In genomic region chr4:8198906-8199593, GRCh38 we compare ENCODE assay signal across 8 cellular contexts. TPM values are rescaled to one million over a fixed set of nuclear protein-coding genes. Genes with fewer than 3 reads are reported as not detected.
DNase-seq lines count a peak whose midpoint lies in the region; ATAC-seq and TF ChIP-seq lines count a peak whose summit lies in the region.

TSS of gene SH3TC1 (plus strand) at chr4:8199290. CDS start at chr4:8205195, 5,905 bp downstream.

- H3K36me3 ChIP-seq in body of pancreas (replicated peaks in 1 of 2; ENCODE audit: insufficient read depth in 1 of 2, low read depth in 2 of 2), result no peaks in the 10 kb centered on the region
- no peaks in the 10 kb centered on the region for H3K36me3 ChIP-seq in skeletal muscle tissue (ENCODE audit: control insufficient read depth in 3 of 3, insufficient read depth in 3 of 3, low read length in 3 of 3)

- intact Hi-C loops in body of pancreas (cut with DNase I), result no loop called here

- TF ChIP-seq POLR2A in body of pancreas (IDR thresholded peaks at IDR 0.05), result peak; percentile 92 to 96 (median 94)

- H3K27me3 Mint-ChIP-seq in T-helper 2 cell treated with Interferon-gamma antibody and Interleukin-4, amounts not matched to agents 5 μg/mL and 100 μg/mL, for 36 hours (ENCODE audit: low read depth), result no peaks in the 10 kb centered on the region

- H3K27ac Mint-ChIP-seq in T-helper 2 cell treated with Interferon-gamma antibody and Interleukin-4, amounts not matched to agents 5 μg/mL and 100 μg/mL, for 36 hours, result peak within 1 kb of the TSS; percentile 92

- H3K4me3 Mint-ChIP-seq in T-helper 2 cell treated with Interferon-gamma antibody and Interleukin-4, amounts not matched to agents 5 μg/mL and 100 μg/mL, for 36 hours, result peak within 1 kb of the TSS; percentile 94

- 2 to 8% methylated on average over 6 to 32 of the region's 32 CpGs for WGBS in body of pancreas, 2 donors

- no peaks in the 10 kb centered on the region for H3K9me3 ChIP-seq in body of pancreas
- no peaks in the 10 kb centered on the region for H3K9me3 ChIP-seq in skeletal muscle tissue (ENCODE audit: control insufficient read depth in 3 of 3, low read length in 3 of 3)

- H3K4me3 ChIP-seq in body of pancreas (peak within 1 kb of the TSS; percentile 10 to 38), skeletal muscle tissue (ENCODE audit: low read length in 3 of 3) (peak within 1 kb of the TSS; percentile 58 to 75 (median 66))

- peak in 1 of 7 experiments; percentile 17 for TF ChIP-seq CTCF in body of pancreas (IDR thresholded peaks at IDR 0.05)

- H3K9me3 Mint-ChIP-seq in T-helper 2 cell treated with Interferon-gamma antibody and Interleukin-4, amounts not matched to agents 5 μg/mL and 100 μg/mL, for 36 hours, result no peaks in the 10 kb centered on the region

- no peak for TF ChIP-seq EP300 in Ishikawa (IDR thresholded peaks at IDR 0.05; ENCODE audit: borderline replicate concordance)

- H3K27ac ChIP-seq in body of pancreas (peak within 1 kb of the TSS; percentile 87 to 98 (median 90)), skeletal muscle tissue (ENCODE audit: low read depth, low read length) (peak within 1 kb of the TSS; percentile 77)

- peaks cover 63% of the 10 kb centered on the region for H3K4me1 ChIP-seq in body of pancreas
- peaks cover 45 to 54% (median 53%) of the 10 kb centered on the region in 3 donors for H3K4me1 ChIP-seq in skeletal muscle tissue (ENCODE audit: control insufficient read depth in 3 of 3, insufficient read depth in 3 of 3, low read length in 3 of 3)

- peak; percentile 90 for DNase-seq in EH (ENCODE audit: low read depth)
- peak; percentile 80 for DNase-seq in T-helper 2 cell treated with Interferon-gamma antibody and Interleukin-4, amounts not matched to agents 5 μg/mL and 100 μg/mL, for 36 hours (ENCODE audit: low spot score)
- DNase-seq in body of pancreas, result peak; percentile 93 to 97 (median 97)
- DNase-seq in iPS-NIHi7 (ENCODE audit: extremely low spot score), result peak; percentile 74
- no peak for DNase-seq in GOT3 (lab: John Stamatoyannopoulos, UW)

- ATAC-seq in GM21528 (IDR thresholded peaks at IDR 0.05; ENCODE audit: low FRiP score, unreplicated experiment), result peak; percentile 80
- ATAC-seq in body of pancreas, result peak; percentile 95

- H3K27me3 ChIP-seq in body of pancreas (no peaks in the 10 kb centered on the region), skeletal muscle tissue (ENCODE audit: control insufficient read depth in 3 of 3, insufficient read depth in 3 of 3, low read length in 3 of 3) (no peaks in the 10 kb centered on the region)

- TF ChIP-seq RAD21 in Ishikawa (IDR thresholded peaks at IDR 0.05; ENCODE audit: low read depth), result no peak; the same call in 1 of the 2 replicates

- no peaks in the 10 kb centered on the region for H3K36me3 Mint-ChIP-seq in T-helper 2 cell treated with Interferon-gamma antibody and Interleukin-4, amounts not matched to agents 5 μg/mL and 100 μg/mL, for 36 hours (ENCODE audit: low read depth)

- peaks cover 30% of the 10 kb centered on the region for H3K4me1 Mint-ChIP-seq in T-helper 2 cell treated with Interferon-gamma antibody and Interleukin-4, amounts not matched to agents 5 μg/mL and 100 μg/mL, for 36 hours (ENCODE audit: low read depth)

- H3K9ac ChIP-seq in skeletal muscle tissue (ENCODE audit: low read depth in 1 of 3, low read length in 3 of 3), result peak within 1 kb of the TSS; percentile 72 to 76 (median 73)

TF ChIP-seq in Ishikawa, 13 proteins besides CTCF, POLR2A, EP300 and RAD21:
- TF ChIP-seq USF1 (IDR thresholded peaks at IDR 0.05) (0 out of 2 replicates have a peak, but pooled peaks have one; percentile 5), EGR1 (IDR thresholded peaks at IDR 0.05) (peak; percentile 54), YY1 (IDR thresholded peaks at IDR 0.05; ENCODE audit: low read depth) (no peak), NFIC (IDR thresholded peaks at IDR 0.05) (peak; percentile 51), ZBTB7A (IDR thresholded peaks at IDR 0.05; ENCODE audit: low read depth) (peak; percentile 33; the same call in 1 of the 2 replicates), REST (IDR thresholded peaks at IDR 0.05; ENCODE audit: low read depth) (no peak), CREB1 (IDR thresholded peaks at IDR 0.05; ENCODE audit: low read depth) (no peak), CEBPB (IDR thresholded peaks at IDR 0.05) (no peak), MAX (IDR thresholded peaks at IDR 0.05) (peak; percentile 54; the same call in 1 of the 2 replicates), FOXM1 (IDR thresholded peaks at IDR 0.05; ENCODE audit: borderline replicate concordance, low read depth) (no peak), TCF12 (IDR thresholded peaks at IDR 0.05; ENCODE audit: low read depth) (no peak), TAF1 (IDR thresholded peaks at IDR 0.05; ENCODE audit: low read depth) (no peak), TEAD4 (IDR thresholded peaks at IDR 0.05) (no peak)

RNA-seq across cellular contexts. Expression of gene SH3TC1, which starts in this region (rescaled TPM):
- total RNA-seq in body of pancreas, result 100 to 1,000 TPM in 1 of 2 donors, 10 to 100 TPM in 1; 31.1 to 103 TPM
- 13.0 TPM for total RNA-seq in skeletal muscle tissue
